In genomic region chr17:5499790-5500189, GRCh38 we compare ENCODE assay signal across 8 cellular contexts. TPM values are rescaled to one million over a fixed set of nuclear protein-coding genes. Genes with fewer than 3 reads are reported as not detected.
DNase-seq lines count a peak whose midpoint lies in the region; TF ChIP-seq lines count a peak whose summit lies in the region.

No MANE protein-coding gene starts in this region.

- 0 out of 2 replicates have a peak, but pooled peaks cover 7% of the 10 kb centered on the region for H3F3A ChIP-seq in MM.1S (ENCODE audit: insufficient read depth, low read length)

- no peaks in the 10 kb centered on the region for H3K9me3 ChIP-seq in MM.1S (replicated peaks; ENCODE audit: insufficient read depth, low read length)
- no peaks in the 10 kb centered on the region for H3K9me3 ChIP-seq in effector memory CD4-positive, alpha-beta T cell (ENCODE audit: control insufficient read depth, low read length)

- peak overlapping the region; percentile 81; the same call in 1 of the 2 replicates for H3K4me2 ChIP-seq in MM.1S (ENCODE audit: low read depth, low read length)

- H3K79me2 ChIP-seq in MM.1S (ENCODE audit: low read length), result no peaks in the 10 kb centered on the region

- TF ChIP-seq CTCF in MM.1S (IDR thresholded peaks at IDR 0.05; ENCODE audit: low read length), result no peak

- no peaks in the 10 kb centered on the region for H4K20me1 ChIP-seq in MM.1S (ENCODE audit: insufficient read depth, low read length)

- no peaks in the 10 kb centered on the region for H3K9me2 ChIP-seq in MM.1S (replicated peaks; ENCODE audit: insufficient read depth, low read length)

- no peak overlapping the region for H3K4me3 ChIP-seq in MM.1S (ENCODE audit: low read length)
- H3K4me3 ChIP-seq in effector memory CD4-positive, alpha-beta T cell (ENCODE audit: insufficient read depth, low read depth, low read length, poor library complexity, severe bottlenecking), result peak overlapping the region; percentile 59

- no peaks in the 10 kb centered on the region for H3K36me3 ChIP-seq in MM.1S (replicated peaks; ENCODE audit: insufficient read depth, low read length)
- no peaks in the 10 kb centered on the region for H3K36me3 ChIP-seq in effector memory CD4-positive, alpha-beta T cell (ENCODE audit: control insufficient read depth, insufficient read depth, low read length)

- 0 out of 2 replicates have a peak, but pooled peaks cover 5% of the 10 kb centered on the region for H3K4me1 ChIP-seq in MM.1S (ENCODE audit: low read length)
- peaks cover 9% of the 10 kb centered on the region for H3K4me1 ChIP-seq in effector memory CD4-positive, alpha-beta T cell (ENCODE audit: control insufficient read depth, insufficient read depth, low read length, poor library complexity, severe bottlenecking)

- DNase-seq in Ammon's horn (ENCODE audit: low spot score) (peak; percentile 45), MM.1S (no peak), nucleus accumbens (lab: John Stamatoyannopoulos, UW) (peak in 39 of 56 donors; percentile 4 to 71 (median 22)), SIG-M5 treated with dmso at 0.1 percent for 504 hours (lab: John Stamatoyannopoulos, UW; ENCODE audit: unreplicated experiment) (no peak), HT-29 (ENCODE audit: low spot score) (no peak), COLO668 (lab: John Stamatoyannopoulos, UW; ENCODE audit: unreplicated experiment) (no peak)
- DNase-seq in effector memory CD4-positive, alpha-beta T cell, result no peak
- no peak for DNase-seq in activated effector memory CD4-positive, alpha-beta T cell treated with anti-CD3 and anti-CD28 coated beads, Interleukin-2, amount 50 U/mL, for 16 hours

- no peak overlapping the region for H3K9ac ChIP-seq in MM.1S (ENCODE audit: low read length)

- no peak overlapping the region for H3K27ac ChIP-seq in MM.1S (ENCODE audit: low read length)
- no peak overlapping the region for H3K27ac ChIP-seq in effector memory CD4-positive, alpha-beta T cell (ENCODE audit: insufficient read depth, low read length, poor library complexity, severe bottlenecking)

- H3K27me3 ChIP-seq in MM.1S (replicated peaks; ENCODE audit: insufficient read depth, low read length), result no peaks in the 10 kb centered on the region
- no peaks in the 10 kb centered on the region for H3K27me3 ChIP-seq in effector memory CD4-positive, alpha-beta T cell (replicated peaks; ENCODE audit: control insufficient read depth, insufficient read depth, low read length, poor library complexity, severe bottlenecking)

- H2AFZ ChIP-seq in MM.1S (ENCODE audit: low read length), result no peak overlapping the region

RNA-seq across cellular contexts. Expression of gene MIS12, which starts 13.4 kb away (rescaled TPM):
- total RNA-seq in HT-29 (2014; rRNA removed; shearing (Covaris generic)), result 8.2 and 10.5 TPM in 2 replicates

RNA-seq across cellular contexts. Expression of gene DERL2, which starts 13.8 kb away (rescaled TPM):
- 12.0 and 18.3 TPM in 2 replicates for total RNA-seq in HT-29 (2014; rRNA removed; shearing (Covaris generic))

RNA-seq across cellular contexts. Expression of gene DHX33, which starts 31.0 kb away (rescaled TPM):
- 9.4 and 9.9 TPM in 2 replicates for total RNA-seq in HT-29 (2014; rRNA removed; shearing (Covaris generic))

Comparison
In these comparisons a context has a peak if more than half of its experiments do, and no peak if none do; other contexts are left out.
1. DNase-seq: peak in Ammon's horn (single experiment) and nucleus accumbens (39 of 56); none in MM.1S (single experiment), effector memory CD4-positive, alpha-beta T cell (0 of 3), SIG-M5 treated with dmso at 0.1 percent for 504 hours (single experiment), HT-29 (single experiment), COLO668 (single experiment) and activated effector memory CD4-positive, alpha-beta T cell treated with anti-CD3 and anti-CD28 coated beads, Interleukin-2, amount 50 U/mL, for 16 hours (single experiment).